In genomic region chr5:160675988-160676387, GRCh38 we compare ENCODE assay signal across 19 cellular contexts.
DNase-seq lines count a peak whose midpoint lies in the region; ATAC-seq and TF ChIP-seq lines count a peak whose summit lies in the region.
"Had no signal": no experiment of that assay in that cellular context is flagged by ENCODE, and none has a peak within 500 bp of the region (broad histone marks: within the 10 kb centered on the region; RNA-seq: fewer than 3 reads in every experiment).

No MANE protein-coding gene starts in this region.

- no peak overlapping the region for H3K27ac ChIP-seq in esophagus muscularis mucosa (replicated peaks in 1 of 4)
- no peak overlapping the region for H3K27ac ChIP-seq in left ventricle myocardium inferior (replicated peaks)
- H3K27ac ChIP-seq: esophagus squamous epithelium, right atrium auricular region had no signal

- WGBS in esophagus muscularis mucosa = 65% methylated on average over 2 of the region's 2 CpGs

- no peaks in the 10 kb centered on the region for H3K9me3 Mint-ChIP-seq in osteocyte (ENCODE audit: unreplicated experiment)
- H3K9me3 Mint-ChIP-seq: activated T-cell treated with anti-CD3 and anti-CD28 coated beads, Interleukin-2, amount 50 U/mL, for 24 hours; nephron progenitor cell had no signal

- H3K36me3 ChIP-seq in GM06990 (ENCODE audit: control insufficient read depth, insufficient read depth, low read length) (no peaks in the 10 kb centered on the region), Loucy (ENCODE audit: insufficient read depth, low read length) (no peaks in the 10 kb centered on the region), esophagus muscularis mucosa (no peaks in the 10 kb centered on the region), left ventricle myocardium inferior (no peaks in the 10 kb centered on the region)
- H3K36me3 ChIP-seq: esophagus squamous epithelium, right atrium auricular region had no signal

- no peaks in the 10 kb centered on the region for H3F3A ChIP-seq in Loucy (ENCODE audit: low read depth)

- H3K27me3 ChIP-seq in GM06990 (replicated peaks; ENCODE audit: control insufficient read depth, insufficient read depth, low read length) = no peaks in the 10 kb centered on the region
- H3K27me3 ChIP-seq in Loucy (ENCODE audit: insufficient read depth, low read length, poor library complexity, severe bottlenecking) = no peaks in the 10 kb centered on the region
- H3K27me3 ChIP-seq in esophagus muscularis mucosa = no peaks in the 10 kb centered on the region
- H3K27me3 ChIP-seq in left ventricle myocardium inferior (ENCODE audit: low read depth) = peaks cover 7% of the 10 kb centered on the region
- H3K27me3 ChIP-seq: esophagus squamous epithelium, right atrium auricular region had no signal

- no peak overlapping the region for H3K4me3 Mint-ChIP-seq in osteocyte (ENCODE audit: unreplicated experiment)
- H3K4me3 Mint-ChIP-seq: activated T-cell treated with anti-CD3 and anti-CD28 coated beads, Interleukin-2, amount 50 U/mL, for 24 hours; B cell; nephron progenitor cell had no signal

- ATAC-seq in GM19452 (IDR thresholded peaks at IDR 0.05; ENCODE audit: unreplicated experiment) (peak; percentile 51), HG02884 (IDR thresholded peaks at IDR 0.05; ENCODE audit: unreplicated experiment) (no peak)
- ATAC-seq: left ventricle myocardium superior, PC-3 had no signal

- no peak overlapping the region for H3K9ac ChIP-seq in Loucy (ENCODE audit: low read depth, low read length, poor library complexity, severe bottlenecking)

- DNase-seq in GM06990 (ENCODE audit: extremely low read depth, insufficient read length) = no peak
- peak; percentile 68 for DNase-seq in esophagus muscularis mucosa (ENCODE audit: extremely low spot score)
- DNase-seq in left ventricle myocardium inferior = no peak
- no peak for DNase-seq in osteocyte (ENCODE audit: extremely low spot score, unreplicated experiment)
- DNase-seq in activated naive CD4-positive, alpha-beta T cell (lab: John Stamatoyannopoulos, UW) = no peak
- DNase-seq: activated CD4-positive, alpha-beta T cell treated with anti-CD3 and anti-CD28 coated beads for 4 hours; activated T-cell treated with anti-CD3 and anti-CD28 coated beads, Interleukin-2, amount 50 U/mL, for 24 hours; esophagus squamous epithelium; Kasumi-1; left ventricle myocardium superior; nephron progenitor cell; PC-3; stimulated activated CD4-positive, alpha-beta T cell treated with anti-CD3 and anti-CD28 coated beads, Interleukin-4, amount 100 ng/mL, for 1 hour; stimulated activated naive CD4-positive, alpha-beta T cell had no signal

- TF ChIP-seq EP300 in esophagus muscularis mucosa (IDR thresholded peaks at IDR 0.05) = no peak

- H3K4me2 ChIP-seq in Loucy (ENCODE audit: low read depth, low read length, poor library complexity, severe bottlenecking) = no peak overlapping the region

- H2AFZ ChIP-seq in Loucy (ENCODE audit: low read length) = no peak overlapping the region

- H4K20me1 ChIP-seq in Loucy (ENCODE audit: insufficient read depth, low read length, poor library complexity, severe bottlenecking) = no peaks in the 10 kb centered on the region

- TF ChIP-seq POLR2A in esophagus muscularis mucosa (IDR thresholded peaks at IDR 0.05; ENCODE audit: low read depth) = no peak

- no peaks in the 10 kb centered on the region for H3K79me2 ChIP-seq in Loucy (ENCODE audit: insufficient read depth, low read length)

- intact Hi-C loops in esophagus muscularis mucosa (cut with DNase I) (no loop called here), left ventricle myocardium inferior (cut with micrococcal nuclease) (no loop called here)

- H3K9me2 ChIP-seq in Loucy (replicated peaks; ENCODE audit: low read depth, low read length) = no peaks in the 10 kb centered on the region

- H3K9me3 ChIP-seq in Loucy (ENCODE audit: insufficient read depth, low read depth, low read length) (no peaks in the 10 kb centered on the region), esophagus muscularis mucosa (no peaks in the 10 kb centered on the region), left ventricle myocardium inferior (replicated peaks) (peaks cover 7% of the 10 kb centered on the region)
- H3K9me3 ChIP-seq: esophagus squamous epithelium, right atrium auricular region had no signal

- H3K36me3 Mint-ChIP-seq in osteocyte (ENCODE audit: unreplicated experiment) = no peaks in the 10 kb centered on the region

- H3K27me3 Mint-ChIP-seq in osteocyte (ENCODE audit: unreplicated experiment) = no peaks in the 10 kb centered on the region

- TF ChIP-seq CTCF in GM06990 (IDR thresholded peaks at IDR 0.05; ENCODE audit: insufficient read depth, low read length, poor library complexity, severe bottlenecking) = peak; percentile 34
- 0 out of 2 replicates have a peak, but pooled peaks have one; percentile 15 for TF ChIP-seq CTCF in Loucy (conservative IDR thresholded peaks at IDR 0.05; ENCODE audit: low read length)
- no peak for TF ChIP-seq CTCF in esophagus muscularis mucosa (IDR thresholded peaks at IDR 0.05)
- no peak for TF ChIP-seq CTCF in left ventricle myocardium inferior (IDR thresholded peaks at IDR 0.05; ENCODE audit: borderline replicate concordance)
- no peak for TF ChIP-seq CTCF in osteocyte (IDR thresholded peaks at IDR 0.05)

- H3K4me1 Mint-ChIP-seq in osteocyte (ENCODE audit: unreplicated experiment) = no peaks in the 10 kb centered on the region
- H3K4me1 Mint-ChIP-seq: B cell had no signal

- H3K27ac Mint-ChIP-seq in osteocyte (ENCODE audit: unreplicated experiment) = no peak overlapping the region
- H3K27ac Mint-ChIP-seq: activated T-cell treated with anti-CD3 and anti-CD28 coated beads, Interleukin-2, amount 50 U/mL, for 24 hours; B cell; nephron progenitor cell had no signal

- no peak overlapping the region for H3K4me3 ChIP-seq in GM06990 (replicated peaks; ENCODE audit: low read depth, low read length)
- no peak overlapping the region for H3K4me3 ChIP-seq in Loucy (ENCODE audit: low read length, poor library complexity, severe bottlenecking)
- H3K4me3 ChIP-seq in esophagus muscularis mucosa = no peak overlapping the region
- no peak overlapping the region for H3K4me3 ChIP-seq in left ventricle myocardium inferior
- H3K4me3 ChIP-seq: esophagus squamous epithelium, right atrium auricular region had no signal

- H3K4me1 ChIP-seq in Loucy (ENCODE audit: insufficient read depth, low read length, poor library complexity, severe bottlenecking) = no peaks in the 10 kb centered on the region
- H3K4me1 ChIP-seq in esophagus muscularis mucosa = no peaks in the 10 kb centered on the region
- H3K4me1 ChIP-seq in left ventricle myocardium inferior = no peaks in the 10 kb centered on the region
- H3K4me1 ChIP-seq: esophagus squamous epithelium, right atrium auricular region had no signal

Comparison
In these comparisons a context has a peak if more than half of its experiments do, and no peak if none do; other contexts are left out.
1. CTCF ChIP-seq: peak in GM06990 (single experiment) and Loucy (single experiment); none in esophagus muscularis mucosa (0 of 3), left ventricle myocardium inferior (single experiment) and osteocyte (single experiment).